In genomic region chr3:157475921-157476395, GRCh38 we compare ENCODE assay signal across 15 cellular contexts. TPM values are rescaled to one million over a fixed set of nuclear protein-coding genes. Genes with fewer than 3 reads are reported as not detected.
DNase-seq lines count a peak whose midpoint lies in the region; ATAC-seq and TF ChIP-seq lines count a peak whose summit lies in the region.
"Had no signal": no experiment of that assay in that cellular context is flagged by ENCODE, and none has a peak within 500 bp of the region (broad histone marks: within the 10 kb centered on the region; RNA-seq: fewer than 3 reads in every experiment).

No MANE protein-coding gene starts in this region.

- no peak overlapping the region for H2AFZ ChIP-seq in osteoblast (ENCODE audit: low read length)

- TF ChIP-seq CTCF in cardiac fibroblast (IDR thresholded peaks at IDR 0.05; ENCODE audit: low read depth, low read length) (no peak), osteoblast (IDR thresholded peaks at IDR 0.05; ENCODE audit: extremely low read depth, low read depth, low read length) (no peak)

- no peaks in the 10 kb centered on the region for H3K27me3 ChIP-seq in osteoblast (ENCODE audit: insufficient read depth, low read length)
- H3K27me3 ChIP-seq: right atrium auricular region, SJCRH30, vagina had no signal

- peaks cover 29% of the 10 kb centered on the region for H3K79me2 ChIP-seq in osteoblast (ENCODE audit: insufficient read depth, low read length)

- H3K27ac ChIP-seq in osteoblast (ENCODE audit: low read depth, low read length), result peak overlapping the region; percentile 40
- H3K27ac ChIP-seq: right atrium auricular region, SJCRH30, vagina had no signal

- no peak for ATAC-seq in GM18907 (IDR thresholded peaks at IDR 0.05; ENCODE audit: unreplicated experiment)
- ATAC-seq: left cardiac atrium had no signal

- in situ Hi-C loops in G401 (cut with HindIII; ENCODE audit: low sequenced_read_pairs), result no loop called here

- H4K20me1 ChIP-seq in osteoblast (ENCODE audit: insufficient read depth, low read length), result no peaks in the 10 kb centered on the region

- H3K4me2 ChIP-seq in osteoblast (ENCODE audit: insufficient read depth, low read length), result no peak overlapping the region

- peaks cover 9% of the 10 kb centered on the region for H3K36me3 ChIP-seq in osteoblast (ENCODE audit: insufficient read depth, low read length)
- H3K36me3 ChIP-seq: right atrium auricular region, SJCRH30, vagina had no signal

- H3K9me3 ChIP-seq in osteoblast (ENCODE audit: low read depth, low read length), result no peaks in the 10 kb centered on the region
- H3K9me3 ChIP-seq: right atrium auricular region, SJCRH30, vagina had no signal

- DNase-seq in ELR (ENCODE audit: low read depth) (peak; percentile 71), NCI-H460 (ENCODE audit: extremely low read depth, low read depth) (peak; percentile 16), cardiac fibroblast (ENCODE audit: low read depth in 2 of 2) (peak; percentile 21 to 70), osteoblast (ENCODE audit: insufficient read length, low spot score, missing footprints) (no peak), NCI-H774 (lab: John Stamatoyannopoulos, UW) (no peak), GDM1 (lab: John Stamatoyannopoulos, UW) (no peak), G401 (ENCODE audit: low spot score) (no peak)
- DNase-seq: CD8-positive, alpha-beta memory T cell; left cardiac atrium; NCI-H2107; SJCRH30; stimulated activated CD4-positive, alpha-beta T cell treated with anti-CD3 and anti-CD28 coated beads, Interleukin-4, amount 100 ng/mL, for 1 hour had no signal

- H3K4me3 ChIP-seq in cardiac fibroblast (replicated peaks in 1 of 2; ENCODE audit: low read depth in 2 of 2, low read length in 2 of 2), result no peak overlapping the region
- H3K4me3 ChIP-seq in osteoblast (ENCODE audit: insufficient read depth, low read length), result no peak overlapping the region
- H3K4me3 ChIP-seq: right atrium auricular region, SJCRH30, vagina had no signal

- H3K4me1 ChIP-seq in osteoblast (ENCODE audit: insufficient read depth, low read length), result peaks cover 4% of the 10 kb centered on the region
- H3K4me1 ChIP-seq: right atrium auricular region, SJCRH30, vagina had no signal

RNA-seq across cellular contexts. Expression of gene VEPH1, which starts 27.3 kb away (rescaled TPM):
- total RNA-seq in NCI-H460 (2014; rRNA removed; shearing (Covaris generic)), result 0.50 TPM in 1 of 2 replicates, not detected in the other
- 0.86 TPM in 1 of 2 replicates, not detected in the other for polyA plus RNA-seq in NCI-H460 (2014; cell fraction: nucleus; rRNA removed)
- 23.2 and 25.3 TPM in 2 replicates for total RNA-seq in osteoblast
- 17.7 and 25.3 TPM in 2 replicates for total RNA-seq in G401 (2014; rRNA removed; shearing (Covaris generic))
- total RNA-seq: CD8-positive, alpha-beta memory T cell; SJCRH30 had no signal
- polyA plus RNA-seq: CD8-positive, alpha-beta memory T cell had no signal

RNA-seq across cellular contexts. Expression of gene PTX3, which starts 39.3 kb away (rescaled TPM):
- total RNA-seq in NCI-H460 (2014; rRNA removed; shearing (Covaris generic)), result 16.1 and 23.8 TPM in 2 replicates
- polyA plus RNA-seq in NCI-H460 (2014; cell fraction: nucleus; rRNA removed), result 3.8 and 10.2 TPM in 2 replicates
- 537 and 689 TPM in 2 replicates for total RNA-seq in osteoblast
- total RNA-seq in G401 (2014; rRNA removed; shearing (Covaris generic)), result 5.4 and 7.1 TPM in 2 replicates
- total RNA-seq: CD8-positive, alpha-beta memory T cell; SJCRH30 had no signal

Comparison
In these comparisons a context has a peak if more than half of its experiments do, and no peak if none do; other contexts are left out.
1. DNase-seq: peak in ELR (single experiment), NCI-H460 (single experiment) and cardiac fibroblast (2 of 2); none in osteoblast (single experiment), NCI-H774 (single experiment), GDM1 (single experiment) and G401 (single experiment).
2. RNA of gene VEPH1, which starts 27.3 kb away (total RNA-seq): 17.7 to 25.3 TPM in G401 and 23.2 to 25.3 TPM in osteoblast; 0.50 TPM in NCI-H460; every median in the first group is over 10 times any median in the second.
3. RNA of gene PTX3, which starts 39.3 kb away (total RNA-seq): 537 to 689 TPM in osteoblast; 16.1 to 23.8 TPM in NCI-H460 and 5.4 to 7.1 TPM in G401; every median in the first group is over 10 times any median in the second.